Comparison of ENCODE assay signal across 12 cellular contexts in the genomic region with DNA sequence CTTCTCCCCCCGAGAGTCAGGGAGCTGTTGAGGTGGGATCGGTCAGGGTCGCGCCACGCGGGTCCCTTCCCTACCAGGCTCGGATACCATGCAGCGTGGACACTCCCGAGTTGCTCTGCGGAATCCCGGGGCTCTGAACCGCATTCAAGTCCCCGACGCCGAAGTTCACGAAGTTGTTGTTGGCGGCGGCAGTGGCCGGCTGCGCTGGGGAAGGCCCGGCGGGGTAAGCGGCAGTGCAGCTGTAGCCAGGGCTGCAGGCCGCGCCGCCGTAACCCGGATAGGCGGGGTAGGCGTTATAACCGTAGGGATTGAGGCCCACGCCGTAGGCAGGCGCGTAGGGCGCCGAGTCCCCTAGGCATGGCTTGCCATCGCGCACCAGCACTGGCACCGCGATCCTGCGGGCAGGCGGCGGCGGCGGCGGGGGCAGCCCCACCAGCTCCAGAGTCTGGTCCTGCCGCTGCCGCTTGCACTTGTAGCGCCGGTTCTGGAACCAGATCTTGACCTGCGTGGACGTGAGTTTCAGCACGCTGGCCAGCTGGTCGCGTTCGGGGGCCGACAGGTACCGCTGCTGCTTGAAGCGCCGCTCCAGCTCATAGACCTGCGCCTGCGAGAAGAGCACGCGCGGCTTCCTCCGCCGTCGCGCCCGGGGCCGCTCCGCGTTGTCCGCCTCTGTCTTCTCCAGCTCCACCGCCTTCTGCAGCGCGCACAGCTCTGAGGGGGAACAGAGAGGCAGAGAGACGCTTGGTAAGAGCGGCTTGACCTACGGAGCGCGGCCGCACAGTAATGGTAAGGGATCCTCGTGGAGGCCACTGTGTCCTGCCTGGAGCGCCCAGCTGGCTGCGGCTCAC. TPM values are rescaled to one million over a fixed set of nuclear protein-coding genes. Genes with fewer than 3 reads are reported as not detected.
DNase-seq lines count a peak whose midpoint lies in the region; ATAC-seq and TF ChIP-seq lines count a peak whose summit lies in the region.
"Had no signal": no experiment of that assay in that cellular context is flagged by ENCODE, and none has a peak within 500 bp of the region (broad histone marks: within the 10 kb centered on the region; RNA-seq: fewer than 3 reads in every experiment).

No MANE protein-coding gene starts in this region.

- H3K4me3 Mint-ChIP-seq in endothelial cell (ENCODE audit: unreplicated experiment) (peak overlapping the region; percentile 51), neural progenitor cell (peak overlapping the region; percentile 64)
- no peak overlapping the region for H3K4me3 Mint-ChIP-seq in CD8-positive, alpha-beta T cell

- TF ChIP-seq CTCF in endothelial cell (IDR thresholded peaks at IDR 0.05; ENCODE audit: unreplicated experiment) (no peak), neural progenitor cell (IDR thresholded peaks at IDR 0.05) (no peak), colonic mucosa (IDR thresholded peaks at IDR 0.05) (no peak)
- TF ChIP-seq CTCF in CD8-positive, alpha-beta T cell (IDR thresholded peaks at IDR 0.05): no peak

- intact Hi-C loops in colonic mucosa (cut with DNase I): no loop called here
- intact Hi-C loops in CD8-positive, alpha-beta T cell (cut with DNase I, micrococcal nuclease): no loop called here

- peak overlapping the region; percentile 42 for H3K4me2 ChIP-seq in neural progenitor cell

- no peak overlapping the region for H3K27ac Mint-ChIP-seq in endothelial cell (ENCODE audit: unreplicated experiment)
- H3K27ac Mint-ChIP-seq in neural progenitor cell: no peak overlapping the region
- no peak overlapping the region for H3K27ac Mint-ChIP-seq in CD8-positive, alpha-beta T cell

- no peaks in the 10 kb centered on the region for H3K79me2 ChIP-seq in neural progenitor cell (ENCODE audit: low read depth)

- CTCF ChIA-PET in CD8-positive, alpha-beta T cell (lab: Charles Lee): interaction anchor here (0.6 to 1.0 kb wide), 2 partner anchors 13 to 59 kb away, joined by 3 read pairs; no protein-coding TSS in a partner anchor

- peaks cover 36% of the 10 kb centered on the region for H3F3A ChIP-seq in neural progenitor cell (ENCODE audit: low read depth)

- peaks cover 100% of the 10 kb centered on the region for H3K27me3 ChIP-seq in neural progenitor cell
- peaks cover 98% of the 10 kb centered on the region for H3K27me3 ChIP-seq in colonic mucosa
- H3K27me3 ChIP-seq in CD8-positive, alpha-beta T cell (ENCODE audit: insufficient read depth, low read length): peaks cover 46% of the 10 kb centered on the region

- H3K36me3 Mint-ChIP-seq in endothelial cell (ENCODE audit: low read depth, unreplicated experiment) (no peaks in the 10 kb centered on the region), neural progenitor cell (no peaks in the 10 kb centered on the region)
- H3K36me3 Mint-ChIP-seq in CD8-positive, alpha-beta T cell: no peaks in the 10 kb centered on the region

- H4K20me1 ChIP-seq in neural progenitor cell (ENCODE audit: low read depth): peaks cover 99% of the 10 kb centered on the region

- H3K4me1 Mint-ChIP-seq in endothelial cell (ENCODE audit: unreplicated experiment) (peaks cover 29% of the 10 kb centered on the region), neural progenitor cell (peaks cover 37% of the 10 kb centered on the region)
- peaks cover 51% of the 10 kb centered on the region for H3K4me1 Mint-ChIP-seq in CD8-positive, alpha-beta T cell (ENCODE audit: low read depth)

- DNase-seq in ELF-1 (ENCODE audit: low read depth, low spot score) (peak; percentile 72), NCI-H526 treated with DMSO at 0.1 percent for 48 hours (lab: John Stamatoyannopoulos, UW) (peak; percentile 20), endothelial cell (ENCODE audit: low spot score) (peak; percentile 43), neural progenitor cell (ENCODE audit: low spot score) (peak; percentile 73), colonic mucosa (no peak), midbrain (lab: John Stamatoyannopoulos, UW) (no peak)
- DNase-seq in CD8-positive, alpha-beta T cell: no peak
- DNase-seq: effector memory CD4-positive, alpha-beta T cell; NCI-H510A; stimulated activated CD4-positive, alpha-beta T cell treated with anti-CD3 and anti-CD28 coated beads, Interleukin-12 subunit alpha, Interleukin-12 subunit beta, amount 100 ng/mL, for 4 hours; stimulated activated naive CD4-positive, alpha-beta T cell treated with Interleukin-2 at 50 U/mL for 16 hours had no signal

- H3K4me3 ChIP-seq in neural progenitor cell (peak overlapping the region; percentile 13), colonic mucosa (no peak overlapping the region)
- H3K4me3 ChIP-seq in CD8-positive, alpha-beta T cell (ENCODE audit: low read depth, low read length): no peak overlapping the region

- no peaks in the 10 kb centered on the region for H3K9me3 ChIP-seq in neural progenitor cell (ENCODE audit: low read depth)
- no peaks in the 10 kb centered on the region for H3K9me3 ChIP-seq in colonic mucosa
- no peaks in the 10 kb centered on the region for H3K9me3 ChIP-seq in CD8-positive, alpha-beta T cell (ENCODE audit: low read length)

- POLR2A ChIA-PET in CD8-positive, alpha-beta T cell (lab: Charles Lee): no interaction called here

- H3K27me3 Mint-ChIP-seq in endothelial cell (ENCODE audit: unreplicated experiment) (peaks cover 54% of the 10 kb centered on the region), neural progenitor cell (ENCODE audit: insufficient read depth, low read depth) (peaks cover 95% of the 10 kb centered on the region)
- peaks cover 73% of the 10 kb centered on the region for H3K27me3 Mint-ChIP-seq in CD8-positive, alpha-beta T cell (ENCODE audit: low read depth)

- H3K9ac ChIP-seq in neural progenitor cell (no peak overlapping the region), colonic mucosa (ENCODE audit: low read depth in 2 of 2, low read length in 2 of 2) (no peak overlapping the region)

- peak overlapping the region; percentile 75 for H2AFZ ChIP-seq in neural progenitor cell (replicated peaks)

- ATAC-seq in GM21423 (IDR thresholded peaks at IDR 0.05; ENCODE audit: unreplicated experiment): no peak
- no peak for ATAC-seq in CD8-positive, alpha-beta T cell

- H3K4me1 ChIP-seq in neural progenitor cell (peaks cover 27% of the 10 kb centered on the region), colonic mucosa (peaks cover 3% of the 10 kb centered on the region)
- peaks cover 41% of the 10 kb centered on the region for H3K4me1 ChIP-seq in CD8-positive, alpha-beta T cell (ENCODE audit: insufficient read depth, low read length)

- no peaks in the 10 kb centered on the region for H3K36me3 ChIP-seq in neural progenitor cell
- H3K36me3 ChIP-seq in colonic mucosa: no peaks in the 10 kb centered on the region
- H3K36me3 ChIP-seq in CD8-positive, alpha-beta T cell (ENCODE audit: insufficient read depth, low read length): no peaks in the 10 kb centered on the region

- H3K9me3 Mint-ChIP-seq in endothelial cell (ENCODE audit: unreplicated experiment) (no peaks in the 10 kb centered on the region), neural progenitor cell (peaks cover 5% of the 10 kb centered on the region)
- H3K9me3 Mint-ChIP-seq in CD8-positive, alpha-beta T cell: no peaks in the 10 kb centered on the region

- no peak overlapping the region for H3K27ac ChIP-seq in neural progenitor cell
- no peak overlapping the region for H3K27ac ChIP-seq in colonic mucosa
- H3K27ac ChIP-seq in CD8-positive, alpha-beta T cell (ENCODE audit: low read depth, low read length): no peak overlapping the region

RNA-seq across cellular contexts. Expression of a gene that starts 2.3 kb away (rescaled TPM):
- total RNA-seq in endothelial cell (ENCODE audit: unreplicated experiment): not detected
- total RNA-seq in neural progenitor cell (ENCODE audit: low replicate concordance): not detected in 2 replicates
- not detected for total RNA-seq in colonic mucosa
- not detected for total RNA-seq in CD8-positive, alpha-beta T cell

Comparison
In these comparisons a context has a peak if more than half of its experiments do, and no peak if none do; other contexts are left out.
1. DNase-seq: peak in ELF-1 (single experiment), NCI-H526 treated with DMSO at 0.1 percent for 48 hours (single experiment), endothelial cell (single experiment) and neural progenitor cell (single experiment); none in colonic mucosa (single experiment), midbrain (single experiment) and CD8-positive, alpha-beta T cell (0 of 7).